ENCODE assay signal across 8 cellular contexts in the genomic region with DNA sequence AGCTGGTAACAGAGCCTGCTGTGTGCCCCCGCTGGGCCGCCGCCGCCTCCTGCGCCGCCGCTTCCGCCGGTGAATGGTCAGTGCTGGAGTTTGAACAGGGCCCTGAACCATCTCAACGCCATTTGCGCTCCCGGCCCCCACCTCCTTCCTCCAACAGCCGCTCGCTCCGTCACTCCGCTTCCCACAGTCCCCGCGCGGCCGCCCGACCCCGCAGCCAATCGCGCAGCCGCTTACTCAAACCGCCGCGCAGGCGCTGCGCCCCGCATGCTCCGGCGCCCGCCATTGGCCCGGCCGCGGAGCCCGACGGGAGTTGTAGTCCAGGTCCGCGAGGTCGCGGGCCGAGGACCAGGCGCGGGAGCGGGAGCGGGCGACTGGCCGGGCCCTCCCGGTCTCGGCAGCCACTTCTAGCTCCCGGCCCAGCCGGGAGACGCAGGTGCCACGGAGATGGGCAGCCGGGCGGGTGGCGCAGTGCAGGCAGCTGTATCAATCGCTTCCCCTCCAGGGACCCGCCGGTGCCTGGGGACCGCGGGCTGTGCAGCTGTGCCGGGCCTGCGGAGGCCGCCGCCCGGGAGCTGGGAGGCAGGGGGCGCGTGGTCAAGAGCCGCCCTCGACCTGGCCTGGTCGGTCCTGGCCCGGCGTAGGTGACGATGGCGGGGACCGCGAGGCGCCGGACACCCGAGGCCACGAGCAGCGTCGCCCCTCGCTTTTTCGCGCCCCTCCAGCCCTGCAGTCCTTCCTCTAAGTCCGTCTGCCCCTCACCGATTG. TPM values are rescaled to one million over a fixed set of nuclear protein-coding genes. Genes with fewer than 3 reads are reported as not detected.
DNase-seq lines count a peak whose midpoint lies in the region; ATAC-seq and TF ChIP-seq lines count a peak whose summit lies in the region.

A gene with protein sequence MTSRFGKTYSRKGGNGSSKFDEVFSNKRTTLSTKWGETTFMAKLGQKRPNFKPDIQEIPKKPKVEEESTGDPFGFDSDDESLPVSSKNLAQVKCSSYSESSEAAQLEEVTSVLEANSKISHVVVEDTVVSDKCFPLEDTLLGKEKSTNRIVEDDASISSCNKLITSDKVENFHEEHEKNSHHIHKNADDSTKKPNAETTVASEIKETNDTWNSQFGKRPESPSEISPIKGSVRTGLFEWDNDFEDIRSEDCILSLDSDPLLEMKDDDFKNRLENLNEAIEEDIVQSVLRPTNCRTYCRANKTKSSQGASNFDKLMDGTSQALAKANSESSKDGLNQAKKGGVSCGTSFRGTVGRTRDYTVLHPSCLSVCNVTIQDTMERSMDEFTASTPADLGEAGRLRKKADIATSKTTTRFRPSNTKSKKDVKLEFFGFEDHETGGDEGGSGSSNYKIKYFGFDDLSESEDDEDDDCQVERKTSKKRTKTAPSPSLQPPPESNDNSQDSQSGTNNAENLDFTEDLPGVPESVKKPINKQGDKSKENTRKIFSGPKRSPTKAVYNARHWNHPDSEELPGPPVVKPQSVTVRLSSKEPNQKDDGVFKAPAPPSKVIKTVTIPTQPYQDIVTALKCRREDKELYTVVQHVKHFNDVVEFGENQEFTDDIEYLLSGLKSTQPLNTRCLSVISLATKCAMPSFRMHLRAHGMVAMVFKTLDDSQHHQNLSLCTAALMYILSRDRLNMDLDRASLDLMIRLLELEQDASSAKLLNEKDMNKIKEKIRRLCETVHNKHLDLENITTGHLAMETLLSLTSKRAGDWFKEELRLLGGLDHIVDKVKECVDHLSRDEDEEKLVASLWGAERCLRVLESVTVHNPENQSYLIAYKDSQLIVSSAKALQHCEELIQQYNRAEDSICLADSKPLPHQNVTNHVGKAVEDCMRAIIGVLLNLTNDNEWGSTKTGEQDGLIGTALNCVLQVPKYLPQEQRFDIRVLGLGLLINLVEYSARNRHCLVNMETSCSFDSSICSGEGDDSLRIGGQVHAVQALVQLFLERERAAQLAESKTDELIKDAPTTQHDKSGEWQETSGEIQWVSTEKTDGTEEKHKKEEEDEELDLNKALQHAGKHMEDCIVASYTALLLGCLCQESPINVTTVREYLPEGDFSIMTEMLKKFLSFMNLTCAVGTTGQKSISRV (N-terminal part only) (minus strand): TSS at position 173 of the 765 bp plus-strand sequence. CDS start 3,723 bp downstream, outside the sequence.

- H3K4me1 ChIP-seq in MM.1S (ENCODE audit: low read length) = peaks cover 20% of the 10 kb centered on the region

- H4K20me1 ChIP-seq in MM.1S (ENCODE audit: insufficient read depth, low read length) = peaks cover 22% of the 10 kb centered on the region; the same call in 1 of the 2 replicates
- H4K20me1 ChIP-seq in neural cell (ENCODE audit: insufficient read depth) = no peaks in the 10 kb centered on the region

- H3K9ac ChIP-seq in MM.1S (ENCODE audit: low read length) = peak within 1 kb of the TSS; percentile 88
- H3K9ac ChIP-seq in neural cell (ENCODE audit: low read length) = peak within 1 kb of the TSS; percentile 82

- H2AFZ ChIP-seq in MM.1S (ENCODE audit: low read length) = peak within 1 kb of the TSS; percentile 77
- peak within 1 kb of the TSS; percentile 59 for H2AFZ ChIP-seq in neural cell (ENCODE audit: low read depth, low read length)

- peaks cover 64% of the 10 kb centered on the region for H3K4me1 Mint-ChIP-seq in stimulated activated naive CD8-positive, alpha-beta T cell treated with anti-CD3 and anti-CD28 coated beads, Interleukin-15, amount 100 ng/mL, for 72 hours

- H3K4me2 ChIP-seq in MM.1S (ENCODE audit: low read depth, low read length) (peak within 1 kb of the TSS; percentile 78), neural cell (ENCODE audit: low read length) (peak within 1 kb of the TSS; percentile 90)

- peak within 1 kb of the TSS; percentile 95 for H3K27ac Mint-ChIP-seq in stimulated activated naive CD8-positive, alpha-beta T cell treated with anti-CD3 and anti-CD28 coated beads, Interleukin-15, amount 100 ng/mL, for 72 hours

- peak; percentile 44 for TF ChIP-seq EP300 in neural cell (conservative IDR thresholded peaks at IDR 0.05; ENCODE audit: poor library complexity, severe bottlenecking)

- H3K79me2 ChIP-seq in MM.1S (ENCODE audit: low read length) (peaks cover 59% of the 10 kb centered on the region), neural cell (replicated peaks; ENCODE audit: insufficient read depth, low read length) (peaks cover 60% of the 10 kb centered on the region)

- H3K9me2 ChIP-seq in MM.1S (replicated peaks; ENCODE audit: insufficient read depth, low read length) (no peaks in the 10 kb centered on the region), neural cell (ENCODE audit: insufficient read depth, low read length) (no peaks in the 10 kb centered on the region)

- H3F3A ChIP-seq in MM.1S (ENCODE audit: insufficient read depth, low read length) (no peaks in the 10 kb centered on the region), neural cell (ENCODE audit: insufficient read depth, low read length, poor library complexity, severe bottlenecking) (no peaks in the 10 kb centered on the region)

- H3K4me3 ChIP-seq in MM.1S (ENCODE audit: low read length) (peak within 1 kb of the TSS; percentile 80), fibroblast of villous mesenchyme (ENCODE audit: low read depth, low read length) (peak within 1 kb of the TSS; percentile 96), neural cell (ENCODE audit: low read length) (peak within 1 kb of the TSS; percentile 96)

- peak within 1 kb of the TSS; percentile 94 to 95 for H3K4me3 Mint-ChIP-seq in stimulated activated naive CD8-positive, alpha-beta T cell treated with anti-CD3 and anti-CD28 coated beads, Interleukin-15, amount 100 ng/mL, for 72 hours

- H3K36me3 ChIP-seq in MM.1S (replicated peaks; ENCODE audit: insufficient read depth, low read length) = peaks cover 13% of the 10 kb centered on the region; the same call in 1 of the 2 replicates
- no peaks in the 10 kb centered on the region for H3K36me3 ChIP-seq in neural cell (ENCODE audit: insufficient read depth, low read length)

- H3K9me3 Mint-ChIP-seq in stimulated activated naive CD8-positive, alpha-beta T cell treated with anti-CD3 and anti-CD28 coated beads, Interleukin-15, amount 100 ng/mL, for 72 hours = no peaks in the 10 kb centered on the region

- ATAC-seq in stimulated activated naive CD8-positive, alpha-beta T cell treated with anti-CD3 and anti-CD28 coated beads, Interleukin-15, amount 100 ng/mL, for 72 hours = peak; percentile 97

- H3K27me3 ChIP-seq in MM.1S (replicated peaks; ENCODE audit: insufficient read depth, low read length) = no peaks in the 10 kb centered on the region
- no peaks in the 10 kb centered on the region for H3K27me3 ChIP-seq in neural cell (ENCODE audit: insufficient read depth, low read depth, low read length)

- H3K27me3 Mint-ChIP-seq in stimulated activated naive CD8-positive, alpha-beta T cell treated with anti-CD3 and anti-CD28 coated beads, Interleukin-15, amount 100 ng/mL, for 72 hours = no peaks in the 10 kb centered on the region

- no peak for TF ChIP-seq CTCF in MM.1S (IDR thresholded peaks at IDR 0.05; ENCODE audit: low read length)
- no peak for TF ChIP-seq CTCF in fibroblast of villous mesenchyme (IDR thresholded peaks at IDR 0.05; ENCODE audit: insufficient read depth, low read depth, low read length)
- peak; percentile 17 for TF ChIP-seq CTCF in neural cell (IDR thresholded peaks at IDR 0.05; ENCODE audit: poor library complexity, severe bottlenecking)

- H3K27ac ChIP-seq in MM.1S (ENCODE audit: low read length) (peak within 1 kb of the TSS; percentile 81), neural cell (ENCODE audit: low read length) (peak within 1 kb of the TSS; percentile 69)

- no peak for TF ChIP-seq RAD21 in neural cell (conservative IDR thresholded peaks at IDR 0.05)

- peak; percentile 92 for DNase-seq in GDM1 (lab: John Stamatoyannopoulos, UW)
- DNase-seq in HCEC 1CT = peak; percentile 95
- peak; percentile 95 for DNase-seq in MM.1S
- peak; percentile 87 for DNase-seq in SIG-M5 treated with dmso at 0.1 percent for 504 hours (lab: John Stamatoyannopoulos, UW; ENCODE audit: unreplicated experiment)
- DNase-seq in activated gamma-delta T cell treated with Interleukin-2 at 50 U/mL for 16 hours = peak; percentile 91
- peak; percentile 95 for DNase-seq in fibroblast of villous mesenchyme (ENCODE audit: low read depth)
- DNase-seq in stimulated activated naive CD8-positive, alpha-beta T cell treated with anti-CD3 and anti-CD28 coated beads, Interleukin-15, amount 100 ng/mL, for 72 hours = peak; percentile 94

- no peaks in the 10 kb centered on the region for H3K9me3 ChIP-seq in MM.1S (replicated peaks; ENCODE audit: insufficient read depth, low read length)
- no peaks in the 10 kb centered on the region for H3K9me3 ChIP-seq in neural cell (ENCODE audit: low read length)

TF ChIP-seq in neural cell, 6 proteins besides CTCF, POLR2A, EP300 and RAD21 (continues in another document):
- TF ChIP-seq POLR2AphosphoS5 (IDR thresholded peaks at IDR 0.05) = peak; percentile 85
- no peak for TF ChIP-seq SMC3 (conservative IDR thresholded peaks at IDR 0.05; ENCODE audit: poor library complexity)
- no peak for TF ChIP-seq TAF1 (IDR thresholded peaks at IDR 0.05; ENCODE audit: low read depth)
- TF ChIP-seq EZH2 (IDR thresholded peaks at IDR 0.05; ENCODE audit: borderline replicate concordance, insufficient read depth, low read length, poor library complexity, severe bottlenecking) = no peak

RNA-seq across cellular contexts. Expression of the gene that starts here (rescaled TPM):
- 45.1 and 64.8 TPM in 2 replicates for total RNA-seq in fibroblast of villous mesenchyme
- polyA plus RNA-seq in neural cell = 26.3 and 30.6 TPM in 2 replicates
- 80.1 and 88.0 TPM in 2 replicates for polyA minus RNA-seq in neural cell

Comparison
In these comparisons a context has a peak if more than half of its experiments do, and no peak if none do; other contexts are left out.
1. Peak in every context shown above with its lines: DNase-seq, ATAC-seq, H3K4me3 ChIP-seq and H3K27ac ChIP-seq.